In genomic region chr10:132257271-132257670, GRCh38 we compare ENCODE assay signal across 9 cellular contexts. TPM values are rescaled to one million over a fixed set of nuclear protein-coding genes. Genes with fewer than 3 reads are reported as not detected.
DNase-seq lines count a peak whose midpoint lies in the region; ATAC-seq and TF ChIP-seq lines count a peak whose summit lies in the region.
"Had no signal": no experiment of that assay in that cellular context is flagged by ENCODE, and none has a peak within 500 bp of the region (broad histone marks: within the 10 kb centered on the region; RNA-seq: fewer than 3 reads in every experiment).

No MANE protein-coding gene starts in this region.

- POLR2A ChIA-PET in HEK293T (lab: Yijun Ruan, JAX): no interaction called here

- no peak for ATAC-seq in HG03039 (IDR thresholded peaks at IDR 0.05; ENCODE audit: unreplicated experiment)

- no peak for TF ChIP-seq CTCF in cardiac fibroblast (IDR thresholded peaks at IDR 0.05; ENCODE audit: low read depth, low read length)

- peak; percentile 23 for DNase-seq in GM04504 (ENCODE audit: low read depth)
- DNase-seq in RPMI7951 (ENCODE audit: low read depth): peak; percentile 61
- DNase-seq in cardiac fibroblast (ENCODE audit: low read depth in 2 of 2): peak; percentile 28 to 36
- DNase-seq in stimulated activated CD4-positive, alpha-beta T cell treated with anti-CD3 and anti-CD28 coated beads, TNF-alpha, amount 100 ng/mL, for 48 hours (ENCODE audit: low read depth in 3 of 3): peak in 2 of 3 donors; percentile 18 to 20
- no peak for DNase-seq in HEK293T (ENCODE audit: extremely low spot score)
- DNase-seq in DMS53 treated with DMSO at 0.1 percent for 48 hours (lab: John Stamatoyannopoulos, UW; ENCODE audit: unreplicated experiment): no peak
- DNase-seq: heart left ventricle, NCI-H524 had no signal

- no peak overlapping the region for H3K4me3 ChIP-seq in cardiac fibroblast (replicated peaks in 1 of 2; ENCODE audit: low read depth in 2 of 2, low read length in 2 of 2)
- H3K4me3 ChIP-seq: heart left ventricle had no signal

- CTCF ChIA-PET in HEK293T (lab: Yijun Ruan, JAX): no interaction called here

TF ChIP-seq in HEK293T, 16 proteins besides CTCF, POLR2A, EP300 and RAD21:
- TF ChIP-seq FOXM1 (IDR thresholded peaks at IDR 0.05; ENCODE audit: borderline replicate concordance) (no peak), FOXA1 (IDR thresholded peaks at IDR 0.05) (no peak), SUZ12 (IDR thresholded peaks at IDR 0.05) (no peak), CTBP1 (IDR thresholded peaks at IDR 0.05; ENCODE audit: borderline replicate concordance) (no peak), PKNOX1 (IDR thresholded peaks at IDR 0.05) (no peak)

RNA-seq across cellular contexts. Expression of gene STK32C, which starts 50.5 kb away (rescaled TPM):
- 16.6 and 16.7 TPM in 2 replicates for total RNA-seq in RPMI7951 (2014; rRNA removed; shearing (Covaris generic))

Comparison
In these comparisons a context has a peak if more than half of its experiments do, and no peak if none do; other contexts are left out.
1. DNase-seq: peak in GM04504 (single experiment), RPMI7951 (single experiment), cardiac fibroblast (2 of 2) and stimulated activated CD4-positive, alpha-beta T cell treated with anti-CD3 and anti-CD28 coated beads, TNF-alpha, amount 100 ng/mL, for 48 hours (2 of 3); none in HEK293T (single experiment) and DMS53 treated with DMSO at 0.1 percent for 48 hours (single experiment).